In the genomic region with DNA sequence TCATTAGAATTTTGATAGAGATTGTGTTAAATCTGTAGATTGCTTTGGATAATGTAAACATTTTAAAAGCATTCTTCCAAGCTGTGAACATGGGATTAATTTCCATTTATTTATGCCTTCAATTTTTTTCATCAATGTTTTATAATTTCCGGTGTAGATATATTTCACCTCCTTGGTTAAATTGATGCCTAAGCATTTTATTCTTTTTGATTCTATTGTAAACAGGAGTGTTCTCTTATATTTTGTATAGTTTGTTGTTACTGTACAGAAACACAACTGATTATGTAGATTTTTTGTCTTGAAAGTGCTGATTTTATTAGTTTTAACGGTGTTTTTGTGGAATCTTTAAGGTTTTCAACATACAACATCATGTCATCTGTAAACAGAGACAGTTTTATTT, we compare ENCODE assay signal across 33 cellular contexts.
DNase-seq lines count a peak whose midpoint lies in the region; ATAC-seq, FAIRE-seq and TF ChIP-seq lines count a peak whose summit lies in the region.
"Had no signal": no experiment of that assay in that cellular context is flagged by ENCODE, and none has a peak within 500 bp of the region (broad histone marks: within the 10 kb centered on the region; RNA-seq: fewer than 3 reads in every experiment).

No MANE protein-coding gene starts in this region.

- peaks cover 5% of the 10 kb centered on the region; the same call in 1 of the 3 replicates for H3K9me3 ChIP-seq in A549
- peaks cover 11% of the 10 kb centered on the region for H3K9me3 ChIP-seq in K562 (replicated peaks; ENCODE audit: control insufficient read depth, insufficient read depth, low read depth, low read length)
- H3K9me3 ChIP-seq in Caco-2, result no peaks in the 10 kb centered on the region
- H3K9me3 ChIP-seq: BE2C had no signal

- intact Hi-C loops in K562 (cut with micrococcal nuclease), result no loop called here
- intact Hi-C loops in Caco-2 (cut with micrococcal nuclease; ENCODE audit: unreplicated experiment), result no loop called here

- no peaks in the 10 kb centered on the region for H3K9me1 ChIP-seq in K562 (ENCODE audit: control insufficient read depth, insufficient read depth, low read length)

- TF ChIP-seq POLR2A in A549 (IDR thresholded peaks at IDR 0.05; ENCODE audit: low read length) (no peak), K562 (conservative IDR thresholded peaks at IDR 0.05) (no peak)

- ATAC-seq in A549, result no peak
- ATAC-seq in K562, result no peak
- no peak for ATAC-seq in GM21723 (IDR thresholded peaks at IDR 0.05; ENCODE audit: unreplicated experiment)
- ATAC-seq: CD8-positive, alpha-beta T cell had no signal

- H3K4me1 ChIP-seq in A549 (no peaks in the 10 kb centered on the region), K562 (replicated peaks in 1 of 2; ENCODE audit: control insufficient read depth in 2 of 2, insufficient read depth in 2 of 2, low read length in 2 of 2) (no peaks in the 10 kb centered on the region), Caco-2 (peaks cover 8% of the 10 kb centered on the region; the same call in 1 of the 2 replicates)
- H3K4me1 ChIP-seq: BE2C; BLaER1; BLaER1 treated with 17β-estradiol and CSF1 and Interleukin-3, amounts not matched to agents 10 nM and 100 nM had no signal

- H3K27ac Mint-ChIP-seq in Caco-2 (ENCODE audit: unreplicated experiment), result no peak overlapping the region
- H3K27ac Mint-ChIP-seq: B cell; CD14-positive monocyte; CD4-positive, alpha-beta memory T cell; CD4-positive, alpha-beta T cell; CD4-positive, CD25-positive, alpha-beta regulatory T cell; CD8-positive, alpha-beta memory T cell; CD8-positive, alpha-beta T cell had no signal

- TF ChIP-seq CTCF in A549 (IDR thresholded peaks at IDR 0.05) (no peak), D721Med (IDR thresholded peaks at IDR 0.05; ENCODE audit: insufficient read depth, missing control alignments) (no peak), K562 (IDR thresholded peaks at IDR 0.05 in 2 of 3, conservative IDR thresholded peaks at IDR 0.05 in 1 of 3; ENCODE audit: insufficient read depth in 2 of 3, low read depth in 1 of 3, low read length in 3 of 3) (no peak), Caco-2 (IDR thresholded peaks at IDR 0.05; ENCODE audit: insufficient read depth in 1 of 2, low read depth in 1 of 2, low read length in 1 of 2, severe bottlenecking in 1 of 2, unreplicated experiment in 1 of 2) (no peak)

- H3K27me3 ChIP-seq in K562 (ENCODE audit: control insufficient read depth in 2 of 2, insufficient read depth in 2 of 2, low read length in 2 of 2), result no peaks in the 10 kb centered on the region
- no peaks in the 10 kb centered on the region for H3K27me3 ChIP-seq in Caco-2 (replicated peaks; ENCODE audit: control insufficient read depth, insufficient read depth, low read length)
- H3K27me3 ChIP-seq: BE2C; BLaER1; BLaER1 treated with 17β-estradiol and CSF1 and Interleukin-3, amounts not matched to agents 10 nM and 100 nM had no signal

- WGBS in A549 (ENCODE audit: missing lambda C conversion rate), result 48% methylated on average over 2 of the region's 2 CpGs
- WGBS in K562 (ENCODE audit: insufficient coverage, low coverage, missing lambda C conversion rate), result 52% methylated on average over 2 of the region's 2 CpGs

- in situ Hi-C loops in K562 (cut with MboI), result no loop called here

- H3K36me3 ChIP-seq in K562 (ENCODE audit: control insufficient read depth, insufficient read depth, low read length) (no peaks in the 10 kb centered on the region), Caco-2 (ENCODE audit: control insufficient read depth, insufficient read depth, low read length) (no peaks in the 10 kb centered on the region)
- H3K36me3 ChIP-seq: BE2C; BLaER1; BLaER1 treated with 17β-estradiol and CSF1 and Interleukin-3, amounts not matched to agents 10 nM and 100 nM had no signal

- peaks cover 47% of the 10 kb centered on the region for H3K9me3 Mint-ChIP-seq in Caco-2 (ENCODE audit: unreplicated experiment)

- BruUV-seq in K562 (replicated peaks; lab: Mats Ljungman, UMichigan), result no TSS peak
- no TSS peak for BruUV-seq in Caco-2 (replicated peaks; lab: Mats Ljungman, UMichigan)

- no peak overlapping the region for H3K27ac ChIP-seq in A549
- no peak overlapping the region for H3K27ac ChIP-seq in K562 (ENCODE audit: extremely low read depth, low read depth, low read length)
- H3K27ac ChIP-seq: 22Rv1; BLaER1; BLaER1 treated with 17β-estradiol and CSF1 and Interleukin-3, amounts not matched to agents 10 nM and 100 nM; C4-2B had no signal

- POLR2A ChIA-PET in A549 (lab: Yijun Ruan, JAX) (no interaction called here), K562 (lab: Yijun Ruan, JAX) (no interaction called here), Caco-2 (lab: Charles Lee) (no interaction called here)

- no peaks in the 10 kb centered on the region for H4K20me1 ChIP-seq in K562 (replicated peaks; ENCODE audit: control insufficient read depth, insufficient read depth, low read length)
- H4K20me1 ChIP-seq: BLaER1; BLaER1 treated with 17β-estradiol and CSF1 and Interleukin-3, amounts not matched to agents 10 nM and 100 nM had no signal

- H3K4me2 ChIP-seq in A549 (no peak overlapping the region), K562 (ENCODE audit: insufficient read depth, low read length) (no peak overlapping the region)
- H3K4me2 ChIP-seq: BLaER1; BLaER1 treated with 17β-estradiol and CSF1 and Interleukin-3, amounts not matched to agents 10 nM and 100 nM had no signal

- H3K36me3 Mint-ChIP-seq in Caco-2 (ENCODE audit: insufficient read depth, unreplicated experiment), result no peaks in the 10 kb centered on the region
- H3K36me3 Mint-ChIP-seq: CD14-positive monocyte; CD4-positive, CD25-positive, alpha-beta regulatory T cell; CD8-positive, alpha-beta T cell had no signal

- no peak overlapping the region for H3K9ac ChIP-seq in K562 (ENCODE audit: insufficient read depth in 1 of 2, low read depth in 2 of 2, low read length in 2 of 2)
- H3K9ac ChIP-seq: BLaER1; BLaER1 treated with 17β-estradiol and CSF1 and Interleukin-3, amounts not matched to agents 10 nM and 100 nM had no signal

- DNase-seq in A549 (ENCODE audit: low read depth in 1 of 2, low spot score in 1 of 2), result no peak
- DNase-seq in D721Med (ENCODE audit: insufficient read length, low spot score), result no peak
- no peak for DNase-seq in K562 (ENCODE audit: extremely low read depth in 1 of 4, low spot score in 3 of 4)
- DNase-seq in GOT3 (lab: John Stamatoyannopoulos, UW), result no peak
- no peak for DNase-seq in Caco-2
- DNase-seq: 8988T; ACHN; AML-193; BE2C; C1 segment of cervical spinal cord; Calu3; CD4-positive, alpha-beta memory T cell; CD4-positive, alpha-beta T cell; CD4-positive, CD25-positive, alpha-beta regulatory T cell; CD8-positive, alpha-beta memory T cell; CD8-positive, alpha-beta T cell; COR-L47; DMS 273 treated with DMSO at 0.1 percent for 48 hours; DMS153; DMS53; DMS79; DMS79 treated with DMSO at 0.1 percent for 48 hours; DND-41; EL had no signal

- H2AFZ ChIP-seq in K562 (ENCODE audit: low read depth, low read length), result no peak overlapping the region

- CTCF ChIA-PET in A549 (lab: Yijun Ruan, JAX) (no interaction called here), K562 (lab: Yijun Ruan, JAX; ENCODE audit: low intra/inter-chr PET ratio) (no interaction called here), Caco-2 (lab: Charles Lee) (no interaction called here)

- H3K27me3 Mint-ChIP-seq in Caco-2 (ENCODE audit: insufficient read depth, unreplicated experiment), result no peaks in the 10 kb centered on the region
- H3K27me3 Mint-ChIP-seq: B cell; CD4-positive, alpha-beta memory T cell; CD4-positive, alpha-beta T cell; CD4-positive, CD25-positive, alpha-beta regulatory T cell; CD8-positive, alpha-beta memory T cell had no signal

- no peaks in the 10 kb centered on the region for H3K4me1 Mint-ChIP-seq in Caco-2 (ENCODE audit: low read depth, unreplicated experiment)
- H3K4me1 Mint-ChIP-seq: B cell; CD14-positive monocyte; CD4-positive, alpha-beta memory T cell; CD4-positive, CD25-positive, alpha-beta regulatory T cell; CD8-positive, alpha-beta memory T cell had no signal

- H3K79me2 ChIP-seq in K562 (ENCODE audit: control insufficient read depth, insufficient read depth, low read length), result no peaks in the 10 kb centered on the region

- H3K4me3 Mint-ChIP-seq in Caco-2 (ENCODE audit: unreplicated experiment), result no peak overlapping the region
- H3K4me3 Mint-ChIP-seq: B cell; CD14-positive monocyte; CD4-positive, alpha-beta memory T cell; CD4-positive, alpha-beta T cell; CD4-positive, CD25-positive, alpha-beta regulatory T cell; CD8-positive, alpha-beta memory T cell; CD8-positive, alpha-beta T cell had no signal

- TF ChIP-seq EP300 in A549 (IDR thresholded peaks at IDR 0.05) (no peak), K562 (IDR thresholded peaks at IDR 0.05; ENCODE audit: low read length) (no peak)

- no peak overlapping the region for H3K4me3 ChIP-seq in A549
- no peak overlapping the region for H3K4me3 ChIP-seq in K562
- no peak overlapping the region for H3K4me3 ChIP-seq in Caco-2 (ENCODE audit: low read depth, low read length)
- H3K4me3 ChIP-seq: BLaER1; BLaER1 treated with 17β-estradiol and CSF1 and Interleukin-3, amounts not matched to agents 10 nM and 100 nM had no signal

- FAIRE-seq in A549 (lab: Jason Lieb, UNC), result peak; percentile 23
- peak; percentile 77 for FAIRE-seq in D721Med (lab: Jason Lieb, UNC)
- FAIRE-seq in K562 (lab: Jason Lieb, UNC), result no peak
- FAIRE-seq: A204.1, G401.6 had no signal

- TF ChIP-seq RAD21 in A549 (conservative IDR thresholded peaks at IDR 0.05 in 1 of 2, IDR thresholded peaks at IDR 0.05 in 1 of 2) (no peak), K562 (CRISPR knock-in tag; conservative IDR thresholded peaks at IDR 0.05 in 1 of 2, IDR thresholded peaks at IDR 0.05 in 1 of 2) (no peak)

TF ChIP-seq in A549, 52 proteins besides CTCF, POLR2A, EP300 and RAD21:
- TF ChIP-seq POLR2AphosphoS2 (conservative IDR thresholded peaks at IDR 0.05; ENCODE audit: low read length), result no peak

TF ChIP-seq in K562, 482 proteins besides CTCF, POLR2A, EP300 and RAD21:
- TF ChIP-seq ZNF696 (CRISPR knock-in tag; conservative IDR thresholded peaks at IDR 0.05), result no peak
- TF ChIP-seq ZNF316 (IDR thresholded peaks at IDR 0.05), result peak; percentile 77
- TF ChIP-seq C11orf30 (IDR thresholded peaks at IDR 0.05; ENCODE audit: low read depth), result peak; percentile 53; the same call in 1 of the 2 replicates
